In the genomic region with DNA sequence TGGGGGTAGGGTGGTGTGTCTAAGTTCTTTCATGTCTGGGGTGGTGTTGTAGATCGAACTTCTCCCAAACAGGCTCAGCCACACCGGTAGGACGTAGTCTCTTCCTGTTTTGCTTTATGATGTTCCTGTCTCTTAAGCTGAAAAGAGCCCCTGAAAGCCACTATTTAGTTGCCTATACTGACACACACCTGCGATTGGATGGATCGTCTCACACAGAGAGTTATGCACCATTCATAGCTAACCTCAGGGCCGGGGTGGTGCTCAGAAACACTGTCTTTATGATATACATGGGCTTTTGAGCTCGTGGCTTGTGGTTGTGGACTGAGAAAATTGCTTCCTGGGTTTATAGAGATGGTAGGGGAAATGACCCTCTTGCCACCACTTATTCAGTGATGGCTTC, we compare ENCODE assay signal across 30 cellular contexts.
DNase-seq lines count a peak whose midpoint lies in the region; ATAC-seq and TF ChIP-seq lines count a peak whose summit lies in the region.
"Had no signal": no experiment of that assay in that cellular context is flagged by ENCODE, and none has a peak within 500 bp of the region (broad histone marks: within the 10 kb centered on the region; RNA-seq: fewer than 3 reads in every experiment).

No MANE protein-coding gene starts in this region.

- H3K9ac ChIP-seq in IMR-90 (ENCODE audit: low read depth, low read length): no peak overlapping the region
- H3K9ac ChIP-seq in smooth muscle cell (ENCODE audit: low read depth): no peak overlapping the region
- H3K9ac ChIP-seq: BLaER1 treated with 17β-estradiol and CSF1 and Interleukin-3, amounts not matched to agents 10 nM and 100 nM had no signal

- in situ Hi-C loops in IMR-90 (cut with MboI; ENCODE audit: low sequenced_read_pairs): no loop called here

- H2AK5ac ChIP-seq in IMR-90 (ENCODE audit: low read depth, low read length): no peak overlapping the region

- H3K4ac ChIP-seq in IMR-90 (ENCODE audit: low read depth, low read length): no peak overlapping the region

- H3K4me3 ChIP-seq in IMR-90 (ENCODE audit: insufficient read depth, low read depth, low read length) (no peak overlapping the region), smooth muscle cell (no peak overlapping the region)
- H3K4me3 ChIP-seq: BLaER1 treated with 17β-estradiol and CSF1 and Interleukin-3, amounts not matched to agents 10 nM and 100 nM; esophagus squamous epithelium; HAP-1; heart left ventricle; PC-9; prostate gland; SK-N-MC; tibial artery had no signal

- no peak overlapping the region for H3K18ac ChIP-seq in IMR-90 (ENCODE audit: low read depth, low read length)

- H3K79me2 ChIP-seq in smooth muscle cell (ENCODE audit: low read depth): peaks cover 75% of the 10 kb centered on the region

- H3K4me1 ChIP-seq in IMR-90 (ENCODE audit: control insufficient read depth, insufficient read depth, low read length) (peaks cover 50% of the 10 kb centered on the region), smooth muscle cell (ENCODE audit: low read depth) (peaks cover 53% of the 10 kb centered on the region)

- POLR2A ChIA-PET in IMR-90 (lab: Charles Lee; ENCODE audit: unreplicated experiment): no interaction called here

- peak overlapping the region; percentile 4 for H3K14ac ChIP-seq in IMR-90 (replicated peaks; ENCODE audit: low read depth, low read length)

- peaks cover 48% of the 10 kb centered on the region for H3K27me3 Mint-ChIP-seq in activated naive CD4-positive, alpha-beta T cell treated with anti-CD3 and anti-CD28 coated beads, Interleukin-2, amount 10 ng/mL, durations not matched to agents 7 days and 5 days
- peaks cover 51% of the 10 kb centered on the region for H3K27me3 Mint-ChIP-seq in activated naive CD4-positive, alpha-beta T cell treated with anti-CD3 and anti-CD28 coated beads for 36 hours (ENCODE audit: low read depth)

- intact Hi-C loops in activated naive CD4-positive, alpha-beta T cell treated with anti-CD3 and anti-CD28 coated beads for 36 hours (cut with micrococcal nuclease): loop anchor here (5.0 to 10.0 kb wide), 4 partner anchors 140 to 477 kb away; partner anchors contain the start of gene TEAD1
- intact Hi-C loops in IMR-90 (cut with micrococcal nuclease): loop anchor here (2.0 kb wide), 1 partner anchor 133 kb away; no protein-coding TSS in a partner anchor

- no peak for TF ChIP-seq CTCF in IMR-90 (conservative IDR thresholded peaks at IDR 0.05; ENCODE audit: low read depth, low read length)
- TF ChIP-seq CTCF in smooth muscle cell (IDR thresholded peaks at IDR 0.05; ENCODE audit: borderline replicate concordance, insufficient read depth, poor library complexity, severe bottlenecking): no peak

- H3K56ac ChIP-seq in IMR-90 (ENCODE audit: extremely low read depth, insufficient read depth, low read length): no peak overlapping the region

- no peak overlapping the region for H2BK5ac ChIP-seq in IMR-90 (ENCODE audit: low read depth, low read length, poor library complexity, severe bottlenecking)

- peaks cover 54% of the 10 kb centered on the region for H3F3A ChIP-seq in smooth muscle cell (ENCODE audit: low read depth)

- no peak overlapping the region for H2AK9ac ChIP-seq in IMR-90 (replicated peaks; ENCODE audit: low read depth, low read length, poor library complexity)

- WGBS in IMR-90 (ENCODE audit: extremely low coverage in 2 of 2, insufficient read length in 1 of 2), 2 experiments: no CpG with 5 or more reads among the region's 7 CpGs
- 65% methylated on average over 7 of the region's 7 CpGs for WGBS in smooth muscle cell (ENCODE audit: low lambda C conversion rate)

- no peak overlapping the region for H4K91ac ChIP-seq in IMR-90 (ENCODE audit: insufficient read depth, low read depth, low read length)

- H4K20me1 ChIP-seq in IMR-90 (ENCODE audit: insufficient read depth, low read length): peaks cover 99% of the 10 kb centered on the region
- H4K20me1 ChIP-seq in smooth muscle cell (ENCODE audit: low read depth): peaks cover 68% of the 10 kb centered on the region
- H4K20me1 ChIP-seq: BLaER1 treated with 17β-estradiol and CSF1 and Interleukin-3, amounts not matched to agents 10 nM and 100 nM had no signal

- peak; percentile 39 for DNase-seq in activated naive CD4-positive, alpha-beta T cell treated with anti-CD3 and anti-CD28 coated beads, Interleukin-2, amount 10 ng/mL, durations not matched to agents 7 days and 5 days
- DNase-seq in activated naive CD4-positive, alpha-beta T cell treated with anti-CD3 and anti-CD28 coated beads for 36 hours: no peak
- DNase-seq in IMR-90: no peak
- peak; percentile 88 for DNase-seq in SW480 (ENCODE audit: low spot score)
- DNase-seq in smooth muscle cell (lab: John Stamatoyannopoulos, UW; ENCODE audit: unreplicated experiment): no peak
- no peak for DNase-seq in Kasumi-1 (lab: John Stamatoyannopoulos, UW)
- DNase-seq: activated CD4-positive, alpha-beta T cell treated with anti-CD3 and anti-CD28 coated beads for 4 hours; activated naive CD4-positive, alpha-beta T cell treated with Interleukin-2 at 50 U/mL for 16 hours; amniotic stem cell; DMS53; esophagus squamous epithelium; foreskin keratinocyte; heart left ventricle; left ventricle myocardium superior; mesendoderm; NCI-H1092 treated with DMSO at 0.1 percent for 48 hours; NCI-H1694 treated with DMSO at 0.1 percent for 48 hours; NCI-H510A; nucleus accumbens; PC-9; stimulated activated CD4-positive, alpha-beta T cell treated with anti-CD3 and anti-CD28 coated beads, Interleukin-12 subunit alpha, Interleukin-12 subunit beta, amount 100 ng/mL, for 4 hours; stimulated activated CD4-positive, alpha-beta T cell treated with anti-CD3 and anti-CD28 coated beads, Interleukin-4, amount 100 ng/mL, for 1 hour; tibial artery had no signal

- H3K4me3 Mint-ChIP-seq in activated naive CD4-positive, alpha-beta T cell treated with anti-CD3 and anti-CD28 coated beads, Interleukin-2, amount 10 ng/mL, durations not matched to agents 7 days and 5 days: no peak overlapping the region
- H3K4me3 Mint-ChIP-seq in activated naive CD4-positive, alpha-beta T cell treated with anti-CD3 and anti-CD28 coated beads for 36 hours: no peak overlapping the region
- H3K4me3 Mint-ChIP-seq: activated T-helper 1 cell treated with anti-CD3 and anti-CD28 coated beads, Interleukin-12 subunit alpha, Interleukin-12 subunit beta, Interleukin-2, Interleukin-4 antibody, amounts not matched to agents 30 ng/mL and 10 ng/mL and 1 ng/mL, durations not matched to agents 14 hours and 24 hours and 36 hours had no signal

- H3K9me3 Mint-ChIP-seq in activated naive CD4-positive, alpha-beta T cell treated with anti-CD3 and anti-CD28 coated beads, Interleukin-2, amount 10 ng/mL, durations not matched to agents 7 days and 5 days: no peaks in the 10 kb centered on the region
- no peaks in the 10 kb centered on the region for H3K9me3 Mint-ChIP-seq in activated naive CD4-positive, alpha-beta T cell treated with anti-CD3 and anti-CD28 coated beads for 36 hours
- H3K9me3 Mint-ChIP-seq: activated T-helper 1 cell treated with anti-CD3 and anti-CD28 coated beads, Interleukin-12 subunit alpha, Interleukin-12 subunit beta, Interleukin-2, Interleukin-4 antibody, amounts not matched to agents 30 ng/mL and 10 ng/mL and 1 ng/mL, durations not matched to agents 14 hours and 24 hours and 36 hours had no signal

- TF ChIP-seq RAD21 in IMR-90 (IDR thresholded peaks at IDR 0.05; ENCODE audit: low read length): no peak

- no peak overlapping the region for H2BK15ac ChIP-seq in IMR-90 (ENCODE audit: low read depth, low read length)

- H3K4me2 ChIP-seq in IMR-90 (ENCODE audit: low read depth, low read length): no peak overlapping the region
- no peak overlapping the region for H3K4me2 ChIP-seq in smooth muscle cell
- H3K4me2 ChIP-seq: BLaER1 treated with 17β-estradiol and CSF1 and Interleukin-3, amounts not matched to agents 10 nM and 100 nM; PC-9 had no signal

- H3K27ac ChIP-seq in IMR-90 (ENCODE audit: insufficient read depth, low read length) (no peak overlapping the region), smooth muscle cell (ENCODE audit: low read depth) (peak overlapping the region; percentile 99)
- H3K27ac ChIP-seq: BLaER1 treated with 17β-estradiol and CSF1 and Interleukin-3, amounts not matched to agents 10 nM and 100 nM; foreskin keratinocyte; PC-9; prostate gland; SK-N-MC; tibial artery had no signal

- H3K9me1 ChIP-seq in IMR-90 (ENCODE audit: insufficient read depth, low read length): peaks cover 71% of the 10 kb centered on the region

- no peak overlapping the region for H2BK20ac ChIP-seq in IMR-90 (ENCODE audit: low read depth, low read length)

- no peak overlapping the region for H2BK120ac ChIP-seq in IMR-90 (ENCODE audit: low read depth, low read length)

- peaks cover 46% of the 10 kb centered on the region for H3K4me1 Mint-ChIP-seq in activated naive CD4-positive, alpha-beta T cell treated with anti-CD3 and anti-CD28 coated beads, Interleukin-2, amount 10 ng/mL, durations not matched to agents 7 days and 5 days
- peaks cover 5% of the 10 kb centered on the region for H3K4me1 Mint-ChIP-seq in activated naive CD4-positive, alpha-beta T cell treated with anti-CD3 and anti-CD28 coated beads for 36 hours (ENCODE audit: low read depth)

- H3K23ac ChIP-seq in IMR-90 (ENCODE audit: low read depth, low read length): peak overlapping the region; percentile 37; the same call in 1 of the 2 replicates

- H2AFZ ChIP-seq in IMR-90 (replicated peaks; ENCODE audit: low read length, poor library complexity) (no peak overlapping the region), smooth muscle cell (ENCODE audit: low read depth) (no peak overlapping the region)
- H2AFZ ChIP-seq: PC-9 had no signal

- no peaks in the 10 kb centered on the region for H3K36me3 Mint-ChIP-seq in activated naive CD4-positive, alpha-beta T cell treated with anti-CD3 and anti-CD28 coated beads, Interleukin-2, amount 10 ng/mL, durations not matched to agents 7 days and 5 days
- no peaks in the 10 kb centered on the region for H3K36me3 Mint-ChIP-seq in activated naive CD4-positive, alpha-beta T cell treated with anti-CD3 and anti-CD28 coated beads for 36 hours (ENCODE audit: low read depth)

- ATAC-seq in IMR-90 (ENCODE audit: low read depth): no peak
- ATAC-seq in GM19328 (IDR thresholded peaks at IDR 0.05; ENCODE audit: unreplicated experiment): no peak
- ATAC-seq: foreskin keratinocyte, heart left ventricle, left ventricle myocardium superior, sciatic nerve had no signal

- H3K9me3 ChIP-seq in IMR-90 (ENCODE audit: control insufficient read depth, insufficient read depth, low read length) (no peaks in the 10 kb centered on the region), smooth muscle cell (replicated peaks; ENCODE audit: low read depth) (no peaks in the 10 kb centered on the region)
- H3K9me3 ChIP-seq: BLaER1 treated with 17β-estradiol and CSF1 and Interleukin-3, amounts not matched to agents 10 nM and 100 nM; esophagus squamous epithelium; HAP-1; heart left ventricle; prostate gland; tibial artery had no signal

- no peak overlapping the region for H4K8ac ChIP-seq in IMR-90 (ENCODE audit: low read depth in 2 of 2, low read length in 2 of 2)

- dilution Hi-C loops in IMR-90 (cut with HindIII; ENCODE audit: low sequenced_read_pairs, unreplicated experiment): no loop called here

- BruUV-seq in IMR-90 (replicated peaks; lab: Mats Ljungman, UMichigan): no TSS peak

- no peak for TF ChIP-seq POLR2A in IMR-90 (IDR thresholded peaks at IDR 0.05; ENCODE audit: low read depth, low read length)

- H3K79me1 ChIP-seq in IMR-90 (ENCODE audit: low read depth in 1 of 2, low read length in 2 of 2): peaks cover 48 to 100% of the 10 kb centered on the region in 2 experiments

- H3K36me3 ChIP-seq in IMR-90 (ENCODE audit: control insufficient read depth, insufficient read depth, low read length): peaks cover 6% of the 10 kb centered on the region
- H3K36me3 ChIP-seq in smooth muscle cell (ENCODE audit: low read depth): no peaks in the 10 kb centered on the region
- H3K36me3 ChIP-seq: BLaER1 treated with 17β-estradiol and CSF1 and Interleukin-3, amounts not matched to agents 10 nM and 100 nM; esophagus squamous epithelium; HAP-1; heart left ventricle; prostate gland; tibial artery had no signal

- H3K27me3 ChIP-seq in IMR-90 (ENCODE audit: control insufficient read depth, insufficient read depth, low read length): no peaks in the 10 kb centered on the region
- H3K27me3 ChIP-seq in smooth muscle cell (ENCODE audit: low read depth): no peaks in the 10 kb centered on the region
- H3K27me3 ChIP-seq: esophagus squamous epithelium, foreskin keratinocyte, heart left ventricle, tibial artery had no signal

- peak overlapping the region; percentile 33 for H3K27ac Mint-ChIP-seq in activated naive CD4-positive, alpha-beta T cell treated with anti-CD3 and anti-CD28 coated beads, Interleukin-2, amount 10 ng/mL, durations not matched to agents 7 days and 5 days
- no peak overlapping the region for H3K27ac Mint-ChIP-seq in activated naive CD4-positive, alpha-beta T cell treated with anti-CD3 and anti-CD28 coated beads for 36 hours
- H3K27ac Mint-ChIP-seq: activated T-helper 1 cell treated with anti-CD3 and anti-CD28 coated beads, Interleukin-12 subunit alpha, Interleukin-12 subunit beta, Interleukin-2, Interleukin-4 antibody, amounts not matched to agents 30 ng/mL and 10 ng/mL and 1 ng/mL, durations not matched to agents 14 hours and 24 hours and 36 hours had no signal

- CTCF ChIA-PET in activated naive CD4-positive, alpha-beta T cell treated with anti-CD3 and anti-CD28 coated beads, Interleukin-2, amount 10 ng/mL, durations not matched to agents 7 days and 5 days (lab: Charles Lee): interaction anchor here (1.0 to 4.5 kb wide), 3 partner anchors 30 to 212 kb away, joined by 3 to 22 read pairs (median 6); no protein-coding TSS in a partner anchor
- CTCF ChIA-PET in activated naive CD4-positive, alpha-beta T cell treated with anti-CD3 and anti-CD28 coated beads for 36 hours (lab: Charles Lee): interaction anchor here (1.4 kb wide), 1 partner anchor 10 kb away, joined by 3 read pairs; no protein-coding TSS in a partner anchor
- CTCF ChIA-PET in IMR-90 (lab: Yijun Ruan, JAX): no interaction called here

- no peak overlapping the region for H4K5ac ChIP-seq in IMR-90 (ENCODE audit: low read depth, low read length)

Comparison
In these comparisons a context has a peak if more than half of its experiments do, and no peak if none do; other contexts are left out.
1. DNase-seq: peak in activated naive CD4-positive, alpha-beta T cell treated with anti-CD3 and anti-CD28 coated beads, Interleukin-2, amount 10 ng/mL, durations not matched to agents 7 days and 5 days (single experiment) and SW480 (single experiment); none in activated naive CD4-positive, alpha-beta T cell treated with anti-CD3 and anti-CD28 coated beads for 36 hours (single experiment), IMR-90 (single experiment), smooth muscle cell (single experiment) and Kasumi-1 (0 of 2).